In the genomic region with DNA sequence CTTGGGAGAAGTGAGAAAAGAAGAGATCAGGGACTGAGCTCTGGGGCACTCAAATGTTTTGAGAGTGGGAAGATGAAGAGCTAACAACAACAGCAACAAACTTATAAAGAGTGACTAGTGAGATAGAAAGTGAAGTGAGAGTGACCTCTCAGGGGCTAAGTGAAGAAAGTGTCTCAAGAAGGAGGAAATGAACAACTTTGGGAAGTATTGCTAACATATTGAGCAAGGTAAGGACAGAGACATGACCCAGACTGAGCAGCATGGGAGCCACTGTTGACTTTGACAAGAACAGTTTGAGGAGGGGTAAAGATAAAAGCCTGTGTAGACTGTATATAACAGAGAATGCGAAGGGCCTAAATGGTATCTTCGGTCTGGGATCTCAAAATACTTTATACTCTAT, we compare ENCODE assay signal across 1 cellular context.
TF ChIP-seq lines count a peak whose summit lies in the region.

No MANE protein-coding gene starts in this region.

TF ChIP-seq in GM23338, 12 proteins besides CTCF, POLR2A, EP300 and RAD21 (continued from another document):
- TF ChIP-seq, protein P1, sequence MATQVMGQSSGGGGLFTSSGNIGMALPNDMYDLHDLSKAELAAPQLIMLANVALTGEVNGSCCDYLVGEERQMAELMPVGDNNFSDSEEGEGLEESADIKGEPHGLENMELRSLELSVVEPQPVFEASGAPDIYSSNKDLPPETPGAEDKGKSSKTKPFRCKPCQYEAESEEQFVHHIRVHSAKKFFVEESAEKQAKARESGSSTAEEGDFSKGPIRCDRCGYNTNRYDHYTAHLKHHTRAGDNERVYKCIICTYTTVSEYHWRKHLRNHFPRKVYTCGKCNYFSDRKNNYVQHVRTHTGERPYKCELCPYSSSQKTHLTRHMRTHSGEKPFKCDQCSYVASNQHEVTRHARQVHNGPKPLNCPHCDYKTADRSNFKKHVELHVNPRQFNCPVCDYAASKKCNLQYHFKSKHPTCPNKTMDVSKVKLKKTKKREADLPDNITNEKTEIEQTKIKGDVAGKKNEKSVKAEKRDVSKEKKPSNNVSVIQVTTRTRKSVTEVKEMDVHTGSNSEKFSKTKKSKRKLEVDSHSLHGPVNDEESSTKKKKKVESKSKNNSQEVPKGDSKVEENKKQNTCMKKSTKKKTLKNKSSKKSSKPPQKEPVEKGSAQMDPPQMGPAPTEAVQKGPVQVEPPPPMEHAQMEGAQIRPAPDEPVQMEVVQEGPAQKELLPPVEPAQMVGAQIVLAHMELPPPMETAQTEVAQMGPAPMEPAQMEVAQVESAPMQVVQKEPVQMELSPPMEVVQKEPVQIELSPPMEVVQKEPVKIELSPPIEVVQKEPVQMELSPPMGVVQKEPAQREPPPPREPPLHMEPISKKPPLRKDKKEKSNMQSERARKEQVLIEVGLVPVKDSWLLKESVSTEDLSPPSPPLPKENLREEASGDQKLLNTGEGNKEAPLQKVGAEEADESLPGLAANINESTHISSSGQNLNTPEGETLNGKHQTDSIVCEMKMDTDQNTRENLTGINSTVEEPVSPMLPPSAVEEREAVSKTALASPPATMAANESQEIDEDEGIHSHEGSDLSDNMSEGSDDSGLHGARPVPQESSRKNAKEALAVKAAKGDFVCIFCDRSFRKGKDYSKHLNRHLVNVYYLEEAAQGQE (IDR thresholded peaks at IDR 0.05; ENCODE audit: unreplicated experiment), result no peak
- no peak for TF ChIP-seq ZNF331 (CRISPR knock-in tag; IDR thresholded peaks at IDR 0.05; ENCODE audit: low read depth)
- no peak for TF ChIP-seq JUNB (IDR thresholded peaks at IDR 0.05; ENCODE audit: unreplicated experiment)
- no peak for TF ChIP-seq POLR2AphosphoS5 (IDR thresholded peaks at IDR 0.05; ENCODE audit: low read depth)
- no peak for TF ChIP-seq ZNF114 (CRISPR knock-in tag; IDR thresholded peaks at IDR 0.05)
- no peak for TF ChIP-seq CREB1 (CRISPR knock-in tag; IDR thresholded peaks at IDR 0.05; ENCODE audit: low read depth)
- no peak for TF ChIP-seq STAT1 (IDR thresholded peaks at IDR 0.05; ENCODE audit: unreplicated experiment)
- no peak for TF ChIP-seq EZH2 (IDR thresholded peaks at IDR 0.05; ENCODE audit: low read depth, unreplicated experiment)
- TF ChIP-seq, protein P2, sequence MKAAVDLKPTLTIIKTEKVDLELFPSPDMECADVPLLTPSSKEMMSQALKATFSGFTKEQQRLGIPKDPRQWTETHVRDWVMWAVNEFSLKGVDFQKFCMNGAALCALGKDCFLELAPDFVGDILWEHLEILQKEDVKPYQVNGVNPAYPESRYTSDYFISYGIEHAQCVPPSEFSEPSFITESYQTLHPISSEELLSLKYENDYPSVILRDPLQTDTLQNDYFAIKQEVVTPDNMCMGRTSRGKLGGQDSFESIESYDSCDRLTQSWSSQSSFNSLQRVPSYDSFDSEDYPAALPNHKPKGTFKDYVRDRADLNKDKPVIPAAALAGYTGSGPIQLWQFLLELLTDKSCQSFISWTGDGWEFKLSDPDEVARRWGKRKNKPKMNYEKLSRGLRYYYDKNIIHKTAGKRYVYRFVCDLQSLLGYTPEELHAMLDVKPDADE (IDR thresholded peaks at IDR 0.05), result no peak
- TF ChIP-seq NANOG (IDR thresholded peaks at IDR 0.05; ENCODE audit: borderline replicate concordance), result no peak
